In genomic region chr9:33025572-33026347, GRCh38 we compare ENCODE assay signal across 8 cellular contexts.
A peak's percentile ranks its signal among the peaks of the same experiment; 100 is the strongest.
DNase-seq lines count a peak whose midpoint lies in the region; ATAC-seq lines count a peak whose summit lies in the region.

No MANE protein-coding gene starts in this region.

- H3K4me1 ChIP-seq in endocrine pancreas (ENCODE audit: control insufficient read depth, insufficient read depth, low read length) = peaks cover 23% of the 10 kb centered on the region

- in situ Hi-C loops in ACHN (cut with HindIII; ENCODE audit: low pct_ligation_motif_present, low pct_unique_long_range_greater_than_20kb, low sequenced_read_pairs) = no loop called here

- peaks cover 4% of the 10 kb centered on the region for H3K36me3 ChIP-seq in endocrine pancreas (ENCODE audit: control insufficient read depth, insufficient read depth, low read length)

- H3K9me3 ChIP-seq in endocrine pancreas (ENCODE audit: control insufficient read depth, low read length) = no peaks in the 10 kb centered on the region

- H3K9ac ChIP-seq in endocrine pancreas (ENCODE audit: control insufficient read depth, insufficient read depth, low read length) = peak overlapping the region; percentile 99

- H3K4me3 ChIP-seq in endocrine pancreas (ENCODE audit: control insufficient read depth, insufficient read depth, low read length) = peak overlapping the region; percentile 95

- ATAC-seq in GM18907 (IDR thresholded peaks at IDR 0.05; ENCODE audit: unreplicated experiment) = peak; percentile 52
- peak; percentile 31 for ATAC-seq in HG03280 (IDR thresholded peaks at IDR 0.05; ENCODE audit: unreplicated experiment)

- DNase-seq in ACHN (peak; percentile 59), NCI-H748 treated with DMSO at 0.1 percent for 48 hours (lab: John Stamatoyannopoulos, UW) (peak; percentile 67), midbrain (lab: John Stamatoyannopoulos, UW) (peak; percentile 67)
- peak; percentile 56 to 71 (median 62) for DNase-seq in activated CD8-positive, alpha-beta memory T cell treated with anti-CD3 and anti-CD28 coated beads for 48 hours (ENCODE audit: low read depth in 2 of 3, low spot score in 2 of 3)
- DNase-seq in stimulated activated CD8-positive, alpha-beta memory T cell treated with anti-CD3 and anti-CD28 coated beads, Interleukin-4, amount 100 ng/mL, for 1 hour (ENCODE audit: low read depth in 2 of 2, low spot score in 1 of 2) = peak; percentile 38 to 59

- no peaks in the 10 kb centered on the region for H3K27me3 ChIP-seq in endocrine pancreas (ENCODE audit: control insufficient read depth, insufficient read depth, low read length)

Comparison
In these comparisons a context has a peak if more than half of its experiments do, and no peak if none do; other contexts are left out.
1. Peak in every context shown above with its lines: DNase-seq, ATAC-seq and H3K4me3 ChIP-seq.